Comparison of ENCODE assay signal across 19 cellular contexts in the genomic region with DNA sequence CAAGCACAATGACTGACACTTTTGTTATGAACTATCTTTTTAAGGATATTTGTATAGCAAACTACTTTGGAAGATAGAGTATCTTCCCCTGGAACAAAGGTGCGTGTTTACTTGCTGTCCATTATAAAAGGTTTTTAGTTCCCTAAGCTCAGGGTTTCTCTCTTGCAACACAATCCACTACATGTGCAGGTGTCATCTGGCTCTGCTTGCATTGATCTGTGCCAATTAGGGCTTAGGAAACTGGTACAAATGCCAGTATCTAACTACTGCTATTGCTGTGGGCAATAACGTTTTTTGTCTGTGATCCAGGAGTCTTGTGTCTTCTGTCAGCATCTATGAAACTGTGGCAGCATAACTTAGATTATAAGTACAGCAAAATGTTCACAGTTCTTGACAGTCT.
"Had no signal": no experiment of that assay in that cellular context is flagged by ENCODE, and none has a peak within 500 bp of the region (broad histone marks: within the 10 kb centered on the region; RNA-seq: fewer than 3 reads in every experiment).

No MANE protein-coding gene starts in this region.

- H3K9me3 ChIP-seq: prostate gland, thoracic aorta, transverse colon had no signal

- H3K27me3 ChIP-seq: hepatocyte, sigmoid colon, transverse colon had no signal

- H3K36me3 ChIP-seq: prostate gland, sigmoid colon, thoracic aorta, transverse colon had no signal

- H3K4me3 ChIP-seq: coronary artery, hepatocyte, prostate gland, sigmoid colon, skin epidermis, thoracic aorta, transverse colon had no signal

- H3K4me1 ChIP-seq: foreskin keratinocyte, parathyroid adenoma, prostate gland, sigmoid colon, transverse colon had no signal

- ATAC-seq: foreskin keratinocyte; naive thymus-derived CD4-positive, alpha-beta T cell; stimulated activated naive B cell treated with anti-CD40 and anti-IgM and Interleukin-4, amounts not matched to agents 10 μg/mL and 1 μg/mL and 100 μg/mL, for 72 hours; stimulated activated naive CD8-positive, alpha-beta T cell treated with anti-CD3 and anti-CD28 coated beads, Interleukin-15, amount 100 ng/mL, for 72 hours had no signal

- DNase-seq: effector CD4-positive, alpha-beta T cell; endodermal cell; erythroblast; foreskin keratinocyte; mammary epithelial cell; naive thymus-derived CD4-positive, alpha-beta T cell; nephron progenitor cell; sigmoid colon; stimulated activated CD4-positive, alpha-beta T cell treated with anti-CD3 and anti-CD28 coated beads, Interleukin-2, amount 100 ng/mL, for 24 hours; stimulated activated CD4-positive, alpha-beta T cell treated with anti-CD3 and anti-CD28 coated beads, Interleukin-4, amount 100 ng/mL, for 4 hours; stimulated activated naive B cell treated with anti-CD40 and anti-IgM and Interleukin-4, amounts not matched to agents 10 μg/mL and 1 μg/mL and 100 μg/mL, for 72 hours; stimulated activated naive CD8-positive, alpha-beta T cell treated with anti-CD3 and anti-CD28 coated beads, Interleukin-15, amount 100 ng/mL, for 72 hours; transverse colon had no signal

- H3K27ac ChIP-seq: coronary artery, foreskin keratinocyte, hepatocyte, parathyroid adenoma, prostate gland, sigmoid colon, skin epidermis, thoracic aorta, transverse colon had no signal
